2 cellular contexts compared by ENCODE assay signal in the genomic region with DNA sequence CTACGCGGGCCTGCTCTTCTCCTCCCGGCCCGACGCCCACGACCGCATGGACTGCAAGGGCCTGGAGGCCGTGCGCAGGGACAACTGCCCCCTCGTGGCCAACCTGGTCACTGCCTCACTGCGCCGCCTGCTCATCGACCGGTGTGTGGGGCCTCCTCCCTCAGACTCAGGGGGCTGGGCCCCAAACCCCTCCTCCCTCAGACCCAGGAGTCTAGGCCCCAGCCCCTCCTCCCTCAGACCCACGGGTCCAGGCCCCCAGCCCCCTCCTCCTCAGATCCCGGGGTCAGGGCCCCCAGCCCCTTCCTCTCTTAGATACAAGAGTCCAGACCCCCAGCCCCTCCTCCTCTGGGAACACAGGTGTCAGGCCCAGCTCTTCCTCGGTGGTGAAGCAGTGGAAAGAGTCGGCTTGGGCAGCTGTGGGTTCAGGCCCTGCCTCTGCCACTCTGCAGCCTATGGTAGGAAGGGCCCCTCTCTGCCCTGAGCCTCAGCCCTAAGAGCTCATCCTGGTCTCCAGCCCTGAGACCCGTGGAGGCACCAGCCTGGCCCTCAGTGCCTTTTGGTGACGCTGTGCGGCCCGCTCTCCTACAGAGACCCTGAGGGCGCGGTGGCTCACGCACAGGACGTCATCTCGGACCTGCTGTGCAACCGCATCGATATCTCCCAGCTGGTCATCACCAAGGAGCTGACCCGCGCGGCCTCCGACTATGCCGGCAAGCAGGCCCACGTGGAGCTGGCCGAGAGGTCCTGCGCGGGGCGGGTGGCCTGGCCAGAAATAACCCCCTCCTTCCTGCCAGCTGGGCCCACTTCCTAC.
TF ChIP-seq lines count a peak whose summit lies in the region.

No MANE protein-coding gene starts in this region.

TF ChIP-seq in A549, 52 proteins besides CTCF, POLR2A, EP300 and RAD21 (continues in another document):
- TF ChIP-seq BHLHE40 (IDR thresholded peaks at IDR 0.05; ENCODE audit: low read depth, low read length), result no peak
- no peak for TF ChIP-seq RFX5 (IDR thresholded peaks at IDR 0.05)
- TF ChIP-seq, protein P1, sequence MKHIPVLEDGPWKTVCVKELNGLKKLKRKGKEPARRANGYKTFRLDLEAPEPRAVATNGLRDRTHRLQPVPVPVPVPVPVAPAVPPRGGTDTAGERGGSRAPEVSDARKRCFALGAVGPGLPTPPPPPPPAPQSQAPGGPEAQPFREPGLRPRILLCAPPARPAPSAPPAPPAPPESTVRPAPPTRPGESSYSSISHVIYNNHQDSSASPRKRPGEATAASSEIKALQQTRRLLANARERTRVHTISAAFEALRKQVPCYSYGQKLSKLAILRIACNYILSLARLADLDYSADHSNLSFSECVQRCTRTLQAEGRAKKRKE (CRISPR knock-in tag; IDR thresholded peaks at IDR 0.05; ENCODE audit: low read depth), result no peak
- TF ChIP-seq PHF8 (IDR thresholded peaks at IDR 0.05; ENCODE audit: borderline replicate concordance, low read depth), result no peak
- no peak for TF ChIP-seq REST (IDR thresholded peaks at IDR 0.05)
- TF ChIP-seq SMC3 (IDR thresholded peaks at IDR 0.05), result peak; percentile 77
- TF ChIP-seq, protein P2, sequence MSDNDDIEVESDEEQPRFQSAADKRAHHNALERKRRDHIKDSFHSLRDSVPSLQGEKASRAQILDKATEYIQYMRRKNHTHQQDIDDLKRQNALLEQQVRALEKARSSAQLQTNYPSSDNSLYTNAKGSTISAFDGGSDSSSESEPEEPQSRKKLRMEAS (IDR thresholded peaks at IDR 0.05), result peak; percentile 90
- TF ChIP-seq, protein P3, sequence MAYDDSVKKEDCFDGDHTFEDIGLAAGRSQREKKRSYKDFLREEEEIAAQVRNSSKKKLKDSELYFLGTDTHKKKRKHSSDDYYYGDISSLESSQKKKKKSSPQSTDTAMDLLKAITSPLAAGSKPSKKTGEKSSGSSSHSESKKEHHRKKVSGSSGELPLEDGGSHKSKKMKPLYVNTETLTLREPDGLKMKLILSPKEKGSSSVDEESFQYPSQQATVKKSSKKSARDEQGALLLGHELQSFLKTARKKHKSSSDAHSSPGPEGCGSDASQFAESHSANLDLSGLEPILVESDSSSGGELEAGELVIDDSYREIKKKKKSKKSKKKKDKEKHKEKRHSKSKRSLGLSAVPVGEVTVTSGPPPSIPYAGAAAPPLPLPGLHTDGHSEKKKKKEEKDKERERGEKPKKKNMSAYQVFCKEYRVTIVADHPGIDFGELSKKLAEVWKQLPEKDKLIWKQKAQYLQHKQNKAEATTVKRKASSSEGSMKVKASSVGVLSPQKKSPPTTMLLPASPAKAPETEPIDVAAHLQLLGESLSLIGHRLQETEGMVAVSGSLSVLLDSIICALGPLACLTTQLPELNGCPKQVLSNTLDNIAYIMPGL (CRISPR knock-in tag; IDR thresholded peaks at IDR 0.05; ENCODE audit: borderline replicate concordance), result no peak
- no peak for TF ChIP-seq FOSL2 (IDR thresholded peaks at IDR 0.05)
- no peak for TF ChIP-seq FOSL2 (CRISPR knock-in tag; IDR thresholded peaks at IDR 0.05)
- peak; percentile 84 for TF ChIP-seq ZFP36 (IDR thresholded peaks at IDR 0.05; ENCODE audit: borderline replicate concordance, partially characterized antibody)
- TF ChIP-seq HOXA7 (CRISPR knock-in tag; IDR thresholded peaks at IDR 0.05), result no peak
- TF ChIP-seq POLR2AphosphoS2 (conservative IDR thresholded peaks at IDR 0.05; ENCODE audit: low read length), result no peak
- TF ChIP-seq MYC (IDR thresholded peaks at IDR 0.05; ENCODE audit: borderline replicate concordance, low read length), result peak; percentile 87; the same call in 1 of the 2 replicates
- TF ChIP-seq, protein P4, sequence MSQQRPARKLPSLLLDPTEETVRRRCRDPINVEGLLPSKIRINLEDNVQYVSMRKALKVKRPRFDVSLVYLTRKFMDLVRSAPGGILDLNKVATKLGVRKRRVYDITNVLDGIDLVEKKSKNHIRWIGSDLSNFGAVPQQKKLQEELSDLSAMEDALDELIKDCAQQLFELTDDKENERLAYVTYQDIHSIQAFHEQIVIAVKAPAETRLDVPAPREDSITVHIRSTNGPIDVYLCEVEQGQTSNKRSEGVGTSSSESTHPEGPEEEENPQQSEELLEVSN (IDR thresholded peaks at IDR 0.05; ENCODE audit: borderline replicate concordance, low read depth), result peak; percentile 31; the same call in 1 of the 2 replicates
- no peak for TF ChIP-seq HEYL (CRISPR knock-in tag; IDR thresholded peaks at IDR 0.05)
- TF ChIP-seq NPAS2 (CRISPR knock-in tag; IDR thresholded peaks at IDR 0.05; ENCODE audit: borderline replicate concordance), result no peak
- TF ChIP-seq EHMT2 (IDR thresholded peaks at IDR 0.05; ENCODE audit: low read depth), result no peak
- TF ChIP-seq ESRRA (IDR thresholded peaks at IDR 0.05; ENCODE audit: borderline replicate concordance, low read length), result no peak
- TF ChIP-seq TP53 (CRISPR knock-in tag; IDR thresholded peaks at IDR 0.05), result no peak
- no peak for TF ChIP-seq TFCP2L1 (CRISPR knock-in tag; IDR thresholded peaks at IDR 0.05)
- TF ChIP-seq CBX2 (IDR thresholded peaks at IDR 0.05; ENCODE audit: borderline replicate concordance, low read depth), result no peak
- TF ChIP-seq KDM5A (IDR thresholded peaks at IDR 0.05), result no peak
- TF ChIP-seq RNF2 (IDR thresholded peaks at IDR 0.05; ENCODE audit: borderline replicate concordance, low read depth), result no peak

TF ChIP-seq in WTC11, 78 proteins besides CTCF, POLR2A, EP300 and RAD21:
- TF ChIP-seq TEAD1 (CRISPR knock-in tag; IDR thresholded peaks at IDR 0.05) (peak; percentile 7; the same call in 1 of the 2 replicates), ZNF121 (CRISPR knock-in tag; IDR thresholded peaks at IDR 0.05) (0 out of 2 replicates have a peak, but pooled peaks have one; percentile 1), ZNF232 (CRISPR knock-in tag; IDR thresholded peaks at IDR 0.05) (no peak), SP1 (CRISPR knock-in tag; conservative IDR thresholded peaks at IDR 0.05) (peak; percentile 50; the same call in 1 of the 2 replicates)
- TF ChIP-seq, protein P2 (CRISPR knock-in tag; IDR thresholded peaks at IDR 0.05), result peak; percentile 85; the same call in 1 of the 2 replicates
- TF ChIP-seq, protein P5, sequence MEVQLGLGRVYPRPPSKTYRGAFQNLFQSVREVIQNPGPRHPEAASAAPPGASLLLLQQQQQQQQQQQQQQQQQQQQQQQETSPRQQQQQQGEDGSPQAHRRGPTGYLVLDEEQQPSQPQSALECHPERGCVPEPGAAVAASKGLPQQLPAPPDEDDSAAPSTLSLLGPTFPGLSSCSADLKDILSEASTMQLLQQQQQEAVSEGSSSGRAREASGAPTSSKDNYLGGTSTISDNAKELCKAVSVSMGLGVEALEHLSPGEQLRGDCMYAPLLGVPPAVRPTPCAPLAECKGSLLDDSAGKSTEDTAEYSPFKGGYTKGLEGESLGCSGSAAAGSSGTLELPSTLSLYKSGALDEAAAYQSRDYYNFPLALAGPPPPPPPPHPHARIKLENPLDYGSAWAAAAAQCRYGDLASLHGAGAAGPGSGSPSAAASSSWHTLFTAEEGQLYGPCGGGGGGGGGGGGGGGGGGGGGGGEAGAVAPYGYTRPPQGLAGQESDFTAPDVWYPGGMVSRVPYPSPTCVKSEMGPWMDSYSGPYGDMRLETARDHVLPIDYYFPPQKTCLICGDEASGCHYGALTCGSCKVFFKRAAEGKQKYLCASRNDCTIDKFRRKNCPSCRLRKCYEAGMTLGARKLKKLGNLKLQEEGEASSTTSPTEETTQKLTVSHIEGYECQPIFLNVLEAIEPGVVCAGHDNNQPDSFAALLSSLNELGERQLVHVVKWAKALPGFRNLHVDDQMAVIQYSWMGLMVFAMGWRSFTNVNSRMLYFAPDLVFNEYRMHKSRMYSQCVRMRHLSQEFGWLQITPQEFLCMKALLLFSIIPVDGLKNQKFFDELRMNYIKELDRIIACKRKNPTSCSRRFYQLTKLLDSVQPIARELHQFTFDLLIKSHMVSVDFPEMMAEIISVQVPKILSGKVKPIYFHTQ (CRISPR knock-in tag; IDR thresholded peaks at IDR 0.05), result no peak
- TF ChIP-seq, protein P6, sequence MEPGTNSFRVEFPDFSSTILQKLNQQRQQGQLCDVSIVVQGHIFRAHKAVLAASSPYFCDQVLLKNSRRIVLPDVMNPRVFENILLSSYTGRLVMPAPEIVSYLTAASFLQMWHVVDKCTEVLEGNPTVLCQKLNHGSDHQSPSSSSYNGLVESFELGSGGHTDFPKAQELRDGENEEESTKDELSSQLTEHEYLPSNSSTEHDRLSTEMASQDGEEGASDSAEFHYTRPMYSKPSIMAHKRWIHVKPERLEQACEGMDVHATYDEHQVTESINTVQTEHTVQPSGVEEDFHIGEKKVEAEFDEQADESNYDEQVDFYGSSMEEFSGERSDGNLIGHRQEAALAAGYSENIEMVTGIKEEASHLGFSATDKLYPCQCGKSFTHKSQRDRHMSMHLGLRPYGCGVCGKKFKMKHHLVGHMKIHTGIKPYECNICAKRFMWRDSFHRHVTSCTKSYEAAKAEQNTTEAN (CRISPR knock-in tag; IDR thresholded peaks at IDR 0.05), result no peak
